ENCODE assay signal across 8 cellular contexts in the genomic region with DNA sequence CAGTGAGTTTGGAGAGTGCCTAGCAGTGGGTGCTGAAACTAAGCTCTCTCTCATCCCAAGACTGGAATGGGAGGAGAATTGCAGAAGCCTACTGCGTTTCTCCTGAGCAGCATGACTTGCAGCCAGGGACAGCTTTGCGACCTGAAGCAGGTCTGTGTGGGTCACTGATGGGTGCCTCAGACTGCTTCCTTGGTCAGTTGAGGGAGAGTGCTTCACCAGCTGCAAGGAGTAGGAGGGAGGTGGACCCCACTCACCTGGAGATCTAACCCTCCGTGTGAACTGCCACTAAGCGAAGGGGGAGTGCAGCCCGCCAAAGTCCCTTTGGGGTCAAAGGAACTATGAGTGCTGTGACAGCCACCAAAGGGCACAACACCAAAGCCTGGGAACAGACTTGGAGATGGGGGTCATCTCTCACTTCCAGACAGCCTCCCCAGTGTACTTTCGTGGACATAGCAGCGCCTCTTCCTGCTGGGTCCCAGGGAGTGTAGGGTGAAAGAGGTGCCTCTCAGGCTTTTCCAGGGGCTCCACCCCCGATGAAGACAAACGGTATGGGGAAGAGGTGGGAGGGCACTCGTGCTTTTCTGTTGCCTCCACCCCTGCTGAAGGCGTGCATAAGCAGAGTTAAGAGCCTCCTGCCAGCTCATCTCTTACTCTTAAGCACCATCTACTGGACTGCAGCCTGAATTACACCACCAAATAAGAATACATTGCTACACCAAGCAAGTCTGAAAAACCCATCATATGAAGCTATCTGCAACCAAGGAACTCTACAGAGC. TPM values are rescaled to one million over a fixed set of nuclear protein-coding genes. Genes with fewer than 3 reads are reported as not detected.
DNase-seq lines count a peak whose midpoint lies in the region; ATAC-seq and TF ChIP-seq lines count a peak whose summit lies in the region.

No MANE protein-coding gene starts in this region.

- no peak overlapping the region for H3K27ac Mint-ChIP-seq in CD4-positive, alpha-beta memory T cell
- no peak overlapping the region for H3K27ac Mint-ChIP-seq in nephron progenitor cell

- no peaks in the 10 kb centered on the region for H3K36me3 ChIP-seq in CD4-positive, alpha-beta memory T cell (ENCODE audit: insufficient read depth, low read length)
- no peaks in the 10 kb centered on the region for H3K36me3 ChIP-seq in esophagus muscularis mucosa

- CTCF ChIA-PET in CD4-positive, alpha-beta memory T cell (lab: Charles Lee; ENCODE audit: partially characterized antibody): interaction anchor here (0.8 to 3.6 kb wide), 17 partner anchors 8 to 688 kb away, joined by 3 to 35 read pairs (median 5); a partner anchor contains a TSS

- peak; percentile 45 to 71 (median 53) for TF ChIP-seq CTCF in esophagus muscularis mucosa (IDR thresholded peaks at IDR 0.05)
- TF ChIP-seq CTCF in nephron progenitor cell (IDR thresholded peaks at IDR 0.05): peak; percentile 70

- intact Hi-C loops in CD4-positive, alpha-beta memory T cell (cut with micrococcal nuclease): loop anchor here (1.0 kb wide), 1 partner anchor 641 kb away; no protein-coding TSS in a partner anchor
- intact Hi-C loops in esophagus muscularis mucosa (cut with DNase I): no loop called here

- POLR2A ChIA-PET in CD4-positive, alpha-beta memory T cell (lab: Charles Lee; ENCODE audit: partially characterized antibody): interaction anchor here (1.0 kb wide), 1 partner anchor 36 kb away, joined by 3 read pairs; no protein-coding TSS in a partner anchor

- H3K27ac ChIP-seq in CD4-positive, alpha-beta memory T cell (ENCODE audit: low read depth, low read length): no peak overlapping the region
- H3K27ac ChIP-seq in esophagus muscularis mucosa (replicated peaks in 1 of 4): no peak overlapping the region

- H3K4me1 Mint-ChIP-seq in CD4-positive, alpha-beta memory T cell: no peaks in the 10 kb centered on the region
- H3K4me1 Mint-ChIP-seq in nephron progenitor cell: peaks cover 9% of the 10 kb centered on the region

- H3K27me3 ChIP-seq in CD4-positive, alpha-beta memory T cell (ENCODE audit: insufficient read depth, low read length): no peaks in the 10 kb centered on the region
- no peaks in the 10 kb centered on the region for H3K27me3 ChIP-seq in esophagus muscularis mucosa

- WGBS in esophagus muscularis mucosa: 46% methylated on average over 10 of the region's 11 CpGs

- ATAC-seq in GM18873 (IDR thresholded peaks at IDR 0.05; ENCODE audit: low FRiP score, unreplicated experiment): peak; percentile 84
- ATAC-seq in HG03066 (IDR thresholded peaks at IDR 0.05; ENCODE audit: low read depth, unreplicated experiment): peak; percentile 97

- no peaks in the 10 kb centered on the region for H3K9me3 ChIP-seq in CD4-positive, alpha-beta memory T cell (ENCODE audit: control insufficient read depth in 1 of 2, low read length in 2 of 2)
- no peaks in the 10 kb centered on the region for H3K9me3 ChIP-seq in esophagus muscularis mucosa

- no peak for TF ChIP-seq EP300 in esophagus muscularis mucosa (IDR thresholded peaks at IDR 0.05)

- no peak overlapping the region for H3K4me3 ChIP-seq in CD4-positive, alpha-beta memory T cell (ENCODE audit: low read length in 2 of 2)
- no peak overlapping the region for H3K4me3 ChIP-seq in esophagus muscularis mucosa

- no peak overlapping the region for H3K4me3 Mint-ChIP-seq in CD4-positive, alpha-beta memory T cell
- no peak overlapping the region for H3K4me3 Mint-ChIP-seq in nephron progenitor cell

- H3K9me3 Mint-ChIP-seq in CD4-positive, alpha-beta memory T cell: peaks cover 0 to 6% (median 0%) of the 10 kb centered on the region in 8 donors
- peaks cover 16% of the 10 kb centered on the region for H3K9me3 Mint-ChIP-seq in nephron progenitor cell

- peak; percentile 41 to 56 (median 50) for DNase-seq in CD4-positive, alpha-beta memory T cell
- peak; percentile 4 for DNase-seq in NCI-H2107 (lab: John Stamatoyannopoulos, UW)
- peak; percentile 44 for DNase-seq in activated CD4-positive, alpha-beta T cell treated with anti-CD3 and anti-CD28 coated beads for 48 hours
- DNase-seq in esophagus muscularis mucosa (ENCODE audit: extremely low spot score): no peak
- peak; percentile 47 for DNase-seq in nephron progenitor cell
- no peak for DNase-seq in NK-92 treated with Interleukin-12 subunit alpha and Interleukin-12 subunit beta, amount 100 ng/mL, for 24 hours (lab: John Stamatoyannopoulos, UW)

- no peak for TF ChIP-seq POLR2A in esophagus muscularis mucosa (IDR thresholded peaks at IDR 0.05; ENCODE audit: low read depth)

- no peaks in the 10 kb centered on the region for H3K4me1 ChIP-seq in CD4-positive, alpha-beta memory T cell (ENCODE audit: insufficient read depth, low read length)
- H3K4me1 ChIP-seq in esophagus muscularis mucosa: peaks cover 0 to 5% (median 0%) of the 10 kb centered on the region in 4 donors

- H3K36me3 Mint-ChIP-seq in CD4-positive, alpha-beta memory T cell: peaks cover 0 to 5% of the 10 kb centered on the region in 2 donors
- H3K36me3 Mint-ChIP-seq in nephron progenitor cell (ENCODE audit: low read depth): peaks cover 6% of the 10 kb centered on the region

- H3K27me3 Mint-ChIP-seq in CD4-positive, alpha-beta memory T cell: peaks cover 18 to 27% of the 10 kb centered on the region in 2 donors
- peaks cover 3% of the 10 kb centered on the region for H3K27me3 Mint-ChIP-seq in nephron progenitor cell (ENCODE audit: low read depth, poor library complexity)

RNA-seq across cellular contexts. Expression of a gene that starts 34.3 kb away (rescaled TPM):
- total RNA-seq in CD4-positive, alpha-beta memory T cell: 1 to 10 TPM; 2.9 to 3.4 TPM
- polyA plus RNA-seq in CD4-positive, alpha-beta memory T cell: 1 to 10 TPM; 2.1 to 4.3 TPM
- 10 to 100 TPM in 1 of 4 donors, 1 to 10 TPM in 3; 8.4 to 10.4 (median 9.5) TPM for total RNA-seq in esophagus muscularis mucosa

Comparison
In these comparisons a context has a peak if more than half of its experiments do, and no peak if none do; other contexts are left out.
1. DNase-seq: peak in CD4-positive, alpha-beta memory T cell (5 of 5), NCI-H2107 (single experiment), activated CD4-positive, alpha-beta T cell treated with anti-CD3 and anti-CD28 coated beads for 48 hours (single experiment) and nephron progenitor cell (single experiment); none in esophagus muscularis mucosa (single experiment) and NK-92 treated with Interleukin-12 subunit alpha and Interleukin-12 subunit beta, amount 100 ng/mL, for 24 hours (single experiment).